12 cellular contexts compared by ENCODE assay signal in genomic region chr5:139108056-139108811, GRCh38.
DNase-seq lines count a peak whose midpoint lies in the region; ATAC-seq and TF ChIP-seq lines count a peak whose summit lies in the region.
"Had no signal": no experiment of that assay in that cellular context is flagged by ENCODE, and none has a peak within 500 bp of the region (broad histone marks: within the 10 kb centered on the region; RNA-seq: fewer than 3 reads in every experiment).

No MANE protein-coding gene starts in this region.

- H3K4me3 ChIP-seq in MG63 (no peak overlapping the region), fibroblast of mammary gland (ENCODE audit: control insufficient read depth, low read depth, low read length) (no peak overlapping the region), stomach smooth muscle (ENCODE audit: low read length in 2 of 2) (peak overlapping the region in 1 of 2 donors; percentile 8), SK-N-SH (ENCODE audit: low read depth in 2 of 2, low read length in 1 of 2) (no peak overlapping the region)

- no peaks in the 10 kb centered on the region for H4K20me1 ChIP-seq in SK-N-SH (ENCODE audit: insufficient read depth)

- H3K36me3 ChIP-seq in MG63 = peaks cover 2% of the 10 kb centered on the region; the same call in 1 of the 2 replicates
- no peaks in the 10 kb centered on the region for H3K36me3 ChIP-seq in stomach smooth muscle (ENCODE audit: control insufficient read depth in 2 of 2, insufficient read depth in 2 of 2, low read length in 2 of 2)
- no peaks in the 10 kb centered on the region for H3K36me3 ChIP-seq in SK-N-SH (replicated peaks in 1 of 2; ENCODE audit: control insufficient read depth in 1 of 2, insufficient read depth in 2 of 2, low read length in 1 of 2)

- TF ChIP-seq CTCF in fibroblast of mammary gland (conservative IDR thresholded peaks at IDR 0.05; ENCODE audit: control insufficient read depth, insufficient read depth, low read depth, low read length) (no peak), SK-N-SH (IDR thresholded peaks at IDR 0.05) (no peak)

- H3K27ac ChIP-seq in stomach smooth muscle (ENCODE audit: low read length) (peak overlapping the region; percentile 46), SK-N-SH (ENCODE audit: low read depth in 2 of 2, low read length in 1 of 2) (no peak overlapping the region)

- H3K9ac ChIP-seq in stomach smooth muscle (ENCODE audit: low read length in 2 of 2) = peak overlapping the region; percentile 13 to 14
- H3K9ac ChIP-seq in SK-N-SH = no peak overlapping the region

- H3K79me2 ChIP-seq in SK-N-SH (ENCODE audit: insufficient read depth) = no peaks in the 10 kb centered on the region

- no peak for TF ChIP-seq EP300 in SK-N-SH (IDR thresholded peaks at IDR 0.05; ENCODE audit: borderline replicate concordance in 1 of 2, low read depth in 1 of 2, low read length in 1 of 2)

- H3K27me3 ChIP-seq in MG63 (no peaks in the 10 kb centered on the region), stomach smooth muscle (ENCODE audit: control insufficient read depth in 1 of 2, insufficient read depth in 2 of 2, low read length in 2 of 2) (no peaks in the 10 kb centered on the region), SK-N-SH (ENCODE audit: insufficient read depth) (no peaks in the 10 kb centered on the region)

- WGBS in SK-N-SH (ENCODE audit: low lambda C conversion rate) = 92% methylated on average over 10 of the region's 10 CpGs

- H3K9me3 ChIP-seq in MG63 (no peaks in the 10 kb centered on the region), stomach smooth muscle (ENCODE audit: control insufficient read depth in 2 of 2, low read length in 2 of 2) (no peaks in the 10 kb centered on the region), SK-N-SH (no peaks in the 10 kb centered on the region)

- H3F3A ChIP-seq in SK-N-SH (replicated peaks; ENCODE audit: insufficient read depth) = no peaks in the 10 kb centered on the region

- ATAC-seq in GM21825 (IDR thresholded peaks at IDR 0.05; ENCODE audit: unreplicated experiment) = no peak
- ATAC-seq: activated CD4-positive, alpha-beta T cell treated with anti-CD3 and anti-CD28 coated beads for 36 hours had no signal

- no peak for TF ChIP-seq RAD21 in SK-N-SH (IDR thresholded peaks at IDR 0.05; ENCODE audit: low read length)

- CTCF ChIA-PET in SK-N-SH (lab: Yijun Ruan, JAX) = interaction anchor here (1.1 kb wide), 1 partner anchor 19 kb away, joined by 4 read pairs; no protein-coding TSS in a partner anchor

- H3K9me2 ChIP-seq in SK-N-SH = no peaks in the 10 kb centered on the region

- DNase-seq in MG63 (peak; percentile 21), NCI-H774 (lab: John Stamatoyannopoulos, UW) (peak; percentile 56), fibroblast of mammary gland (ENCODE audit: low read depth) (peak; percentile 31), SK-N-SH (no peak), NCI-H446 treated with DMSO at 0.1 percent for 48 hours (lab: John Stamatoyannopoulos, UW) (no peak), EL (no peak)
- DNase-seq: activated CD4-positive, alpha-beta T cell treated with anti-CD3 and anti-CD28 coated beads for 36 hours; activated naive CD8-positive, alpha-beta T cell treated with anti-CD3 and anti-CD28 coated beads, Interleukin-2, amount 10 ng/mL, durations not matched to agents 7 days and 5 days; DND-41; SHP77 treated with DMSO at 0.1 percent for 48 hours had no signal

- no peak overlapping the region for H2AFZ ChIP-seq in SK-N-SH (ENCODE audit: low read depth)

- H3K4me1 ChIP-seq in stomach smooth muscle (ENCODE audit: control insufficient read depth, insufficient read depth, low read length) = peaks cover 59% of the 10 kb centered on the region
- peaks cover 0 to 23% of the 10 kb centered on the region in 2 experiments; a peak in 1 of 4 replicates for H3K4me1 ChIP-seq in SK-N-SH (ENCODE audit: control insufficient read depth in 1 of 2, insufficient read depth in 2 of 2, low read depth in 1 of 2, low read length in 1 of 2)

- no peak overlapping the region for H3K4me2 ChIP-seq in SK-N-SH

- POLR2A ChIA-PET in SK-N-SH (lab: Yijun Ruan, JAX) = no interaction called here

TF ChIP-seq in SK-N-SH, 30 proteins besides CTCF, POLR2A, EP300 and RAD21:
- TF ChIP-seq TEAD4 (IDR thresholded peaks at IDR 0.05; ENCODE audit: borderline replicate concordance, insufficient read depth) (no peak), YY1 (IDR thresholded peaks at IDR 0.05; ENCODE audit: low read depth) (no peak), MEF2A (IDR thresholded peaks at IDR 0.05; ENCODE audit: borderline replicate concordance, low read depth) (no peak), CHD2 (IDR thresholded peaks at IDR 0.05; ENCODE audit: low read length, partially characterized antibody) (no peak), FOSL2 (IDR thresholded peaks at IDR 0.05; ENCODE audit: borderline replicate concordance, low read depth) (no peak), NFIC (IDR thresholded peaks at IDR 0.05; ENCODE audit: borderline replicate concordance) (no peak), SMC3 (IDR thresholded peaks at IDR 0.05; ENCODE audit: low read depth, low read length) (no peak)

Comparison
In these comparisons a context has a peak if more than half of its experiments do, and no peak if none do; other contexts are left out.
1. DNase-seq: peak in MG63 (single experiment), NCI-H774 (single experiment) and fibroblast of mammary gland (single experiment); none in SK-N-SH (single experiment), NCI-H446 treated with DMSO at 0.1 percent for 48 hours (single experiment) and EL (single experiment).